ENCODE assay signal across 1 cellular context in the genomic region with DNA sequence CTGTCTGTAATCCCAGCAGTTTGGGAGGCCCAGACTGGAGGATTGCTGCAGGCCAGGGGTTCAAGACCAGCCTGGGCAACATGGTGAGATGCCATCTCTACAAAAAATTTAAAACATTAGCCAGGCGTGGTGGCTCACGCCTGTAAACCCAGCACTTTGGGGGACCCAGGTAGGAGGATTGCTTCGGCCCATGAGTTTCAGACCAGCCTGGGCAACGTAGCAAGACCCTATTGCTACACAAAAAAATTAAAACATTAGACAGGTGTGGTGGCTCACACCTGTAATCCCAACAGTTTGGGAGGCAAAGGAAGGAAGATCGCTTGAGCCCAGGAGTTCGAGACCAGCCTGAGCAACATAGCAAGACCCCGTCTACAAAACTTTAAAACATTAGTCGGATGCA.
A peak's percentile ranks its signal among the peaks of the same experiment; 100 is the strongest.
TF ChIP-seq lines count a peak whose summit lies in the region.

No MANE protein-coding gene starts in this region.

TF ChIP-seq in K562, 482 proteins besides CTCF, POLR2A, EP300 and RAD21 (continued from another document):
- TF ChIP-seq, protein P1, sequence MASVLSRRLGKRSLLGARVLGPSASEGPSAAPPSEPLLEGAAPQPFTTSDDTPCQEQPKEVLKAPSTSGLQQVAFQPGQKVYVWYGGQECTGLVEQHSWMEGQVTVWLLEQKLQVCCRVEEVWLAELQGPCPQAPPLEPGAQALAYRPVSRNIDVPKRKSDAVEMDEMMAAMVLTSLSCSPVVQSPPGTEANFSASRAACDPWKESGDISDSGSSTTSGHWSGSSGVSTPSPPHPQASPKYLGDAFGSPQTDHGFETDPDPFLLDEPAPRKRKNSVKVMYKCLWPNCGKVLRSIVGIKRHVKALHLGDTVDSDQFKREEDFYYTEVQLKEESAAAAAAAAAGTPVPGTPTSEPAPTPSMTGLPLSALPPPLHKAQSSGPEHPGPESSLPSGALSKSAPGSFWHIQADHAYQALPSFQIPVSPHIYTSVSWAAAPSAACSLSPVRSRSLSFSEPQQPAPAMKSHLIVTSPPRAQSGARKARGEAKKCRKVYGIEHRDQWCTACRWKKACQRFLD (CRISPR knock-in tag; IDR thresholded peaks at IDR 0.05): no peak
- peak; percentile 22; the same call in 1 of the 2 replicates for TF ChIP-seq BCOR (IDR thresholded peaks at IDR 0.05)
